In the genomic region with DNA sequence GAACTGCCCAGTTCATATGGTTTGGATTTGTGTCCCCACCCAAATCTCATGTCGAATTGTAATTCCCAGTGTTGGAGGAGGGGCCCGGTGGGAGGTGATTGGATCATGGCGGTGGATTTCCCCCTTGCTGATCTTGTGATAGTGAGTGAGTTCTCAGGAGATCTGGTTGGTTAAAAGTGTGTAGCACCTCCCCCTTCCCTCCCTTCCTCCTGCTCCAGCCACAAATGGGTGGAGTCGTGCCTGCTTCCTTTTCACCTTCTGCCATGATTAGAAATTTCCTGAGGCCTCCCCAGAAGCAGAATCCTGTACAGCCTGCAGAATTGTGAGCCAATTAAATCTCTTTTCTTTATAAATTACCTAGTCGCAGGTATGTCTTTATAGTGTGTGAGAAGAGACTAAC, we compare ENCODE assay signal across 8 cellular contexts. TPM values are rescaled to one million over a fixed set of nuclear protein-coding genes. Genes with fewer than 3 reads are reported as not detected.
"Had no signal": no experiment of that assay in that cellular context is flagged by ENCODE, and none has a peak within 500 bp of the region (broad histone marks: within the 10 kb centered on the region; RNA-seq: fewer than 3 reads in every experiment).

No MANE protein-coding gene starts in this region.

RNA-seq across cellular contexts. Expression of gene SPATA9, which starts 23.4 kb away (rescaled TPM):
- total RNA-seq: endothelial cell of umbilical vein, epithelial cell of proximal tubule, esophagus muscularis mucosa, foreskin keratinocyte, left ventricle myocardium inferior, mammary epithelial cell, mononuclear cell had no signal
- polyA plus RNA-seq: foreskin keratinocyte; mammary epithelial cell; naive thymus-derived CD4-positive, alpha-beta T cell had no signal
